ENCODE assay signal across 27 cellular contexts in genomic region chr2:239866778-239867177, GRCh38.
"Had no signal": no experiment of that assay in that cellular context is flagged by ENCODE, and none has a peak within 500 bp of the region (broad histone marks: within the 10 kb centered on the region; RNA-seq: fewer than 3 reads in every experiment).

No MANE protein-coding gene starts in this region.

- H3K27ac ChIP-seq: hepatocyte, left ventricle myocardium inferior, neural progenitor cell, pancreas, prostate gland, sigmoid colon, spleen, suprapubic skin, thoracic aorta, tibial artery, upper lobe of left lung had no signal

- H3K9me3 Mint-ChIP-seq: mesothelial cell of epicardium; naive B cell; natural killer cell; nephron progenitor cell; neural progenitor cell; stimulated activated effector memory CD8-positive, alpha-beta T cell treated with anti-CD3 and anti-CD28 coated beads, Interleukin-12 subunit alpha, Interleukin-12 subunit beta, amount 100 ng/mL, for 72 hours; stimulated activated naive CD8-positive, alpha-beta T cell treated with anti-CD3 and anti-CD28 coated beads, Interleukin-15, Interleukin-2, amounts not matched to agents 100 ng/mL and 50 ng/mL, for 24 hours had no signal

- DNase-seq: islet precursor cell; left ventricle myocardium inferior; mesendoderm; naive B cell; natural killer cell; nephron progenitor cell; pancreas; posterior cingulate gyrus; retina; right cardiac atrium; sigmoid colon; small intestine; spleen; stimulated activated CD4-positive, alpha-beta T cell treated with anti-CD3 and anti-CD28 coated beads, Interleukin-4, amount 100 ng/mL, for 24 hours; stimulated activated naive CD4-positive, alpha-beta T cell; upper lobe of left lung had no signal

- H3K4me3 Mint-ChIP-seq: mesothelial cell of epicardium; naive B cell; natural killer cell; nephron progenitor cell; neural progenitor cell; stimulated activated effector memory CD8-positive, alpha-beta T cell treated with anti-CD3 and anti-CD28 coated beads, Interleukin-12 subunit alpha, Interleukin-12 subunit beta, amount 100 ng/mL, for 72 hours; stimulated activated naive CD8-positive, alpha-beta T cell treated with anti-CD3 and anti-CD28 coated beads, Interleukin-15, Interleukin-2, amounts not matched to agents 100 ng/mL and 50 ng/mL, for 24 hours had no signal

- H3K27ac Mint-ChIP-seq: mesothelial cell of epicardium; naive B cell; natural killer cell; nephron progenitor cell; neural progenitor cell; stimulated activated effector memory CD8-positive, alpha-beta T cell treated with anti-CD3 and anti-CD28 coated beads, Interleukin-12 subunit alpha, Interleukin-12 subunit beta, amount 100 ng/mL, for 72 hours; stimulated activated naive CD8-positive, alpha-beta T cell treated with anti-CD3 and anti-CD28 coated beads, Interleukin-15, Interleukin-2, amounts not matched to agents 100 ng/mL and 50 ng/mL, for 24 hours had no signal

- H3K4me3 ChIP-seq: hepatocyte, left ventricle myocardium inferior, lung, neural progenitor cell, pancreas, prostate gland, sigmoid colon, spleen, suprapubic skin, thoracic aorta, tibial artery, upper lobe of left lung had no signal

- ATAC-seq: natural killer cell; pancreas; right cardiac atrium; stimulated activated effector memory CD8-positive, alpha-beta T cell treated with anti-CD3 and anti-CD28 coated beads, Interleukin-12 subunit alpha, Interleukin-12 subunit beta, amount 100 ng/mL, for 72 hours had no signal

- H3K9me3 ChIP-seq: left ventricle myocardium inferior, pancreas, prostate gland, sigmoid colon, spleen, suprapubic skin, thoracic aorta, tibial artery, upper lobe of left lung had no signal

- H2AFZ ChIP-seq: hepatocyte, neural progenitor cell had no signal

- H3K27me3 ChIP-seq: hepatocyte, neural progenitor cell, pancreas, sigmoid colon, spleen, upper lobe of left lung had no signal

- H3K36me3 Mint-ChIP-seq: mesothelial cell of epicardium; naive B cell; natural killer cell; neural progenitor cell; stimulated activated effector memory CD8-positive, alpha-beta T cell treated with anti-CD3 and anti-CD28 coated beads, Interleukin-12 subunit alpha, Interleukin-12 subunit beta, amount 100 ng/mL, for 72 hours had no signal

- H3K4me1 ChIP-seq: left ventricle myocardium inferior, pancreas, prostate gland, sigmoid colon, spleen, suprapubic skin, tibial artery, upper lobe of left lung had no signal

- H3K4me2 ChIP-seq: hepatocyte, neural progenitor cell had no signal

- H3K79me2 ChIP-seq: hepatocyte had no signal

- H3K9ac ChIP-seq: neural progenitor cell had no signal

- H3K27me3 Mint-ChIP-seq: naive B cell; stimulated activated naive CD8-positive, alpha-beta T cell treated with anti-CD3 and anti-CD28 coated beads, Interleukin-15, Interleukin-2, amounts not matched to agents 100 ng/mL and 50 ng/mL, for 24 hours had no signal

- FAIRE-seq: pancreas, small intestine, urothelium cell line had no signal

- H3K4me1 Mint-ChIP-seq: mesothelial cell of epicardium, naive B cell, natural killer cell, nephron progenitor cell, neural progenitor cell had no signal

- H3K36me3 ChIP-seq: left ventricle myocardium inferior, neural progenitor cell, pancreas, prostate gland, sigmoid colon, spleen, suprapubic skin, thoracic aorta, tibial artery, upper lobe of left lung had no signal
